25 cellular contexts compared by ENCODE assay signal in the genomic region with DNA sequence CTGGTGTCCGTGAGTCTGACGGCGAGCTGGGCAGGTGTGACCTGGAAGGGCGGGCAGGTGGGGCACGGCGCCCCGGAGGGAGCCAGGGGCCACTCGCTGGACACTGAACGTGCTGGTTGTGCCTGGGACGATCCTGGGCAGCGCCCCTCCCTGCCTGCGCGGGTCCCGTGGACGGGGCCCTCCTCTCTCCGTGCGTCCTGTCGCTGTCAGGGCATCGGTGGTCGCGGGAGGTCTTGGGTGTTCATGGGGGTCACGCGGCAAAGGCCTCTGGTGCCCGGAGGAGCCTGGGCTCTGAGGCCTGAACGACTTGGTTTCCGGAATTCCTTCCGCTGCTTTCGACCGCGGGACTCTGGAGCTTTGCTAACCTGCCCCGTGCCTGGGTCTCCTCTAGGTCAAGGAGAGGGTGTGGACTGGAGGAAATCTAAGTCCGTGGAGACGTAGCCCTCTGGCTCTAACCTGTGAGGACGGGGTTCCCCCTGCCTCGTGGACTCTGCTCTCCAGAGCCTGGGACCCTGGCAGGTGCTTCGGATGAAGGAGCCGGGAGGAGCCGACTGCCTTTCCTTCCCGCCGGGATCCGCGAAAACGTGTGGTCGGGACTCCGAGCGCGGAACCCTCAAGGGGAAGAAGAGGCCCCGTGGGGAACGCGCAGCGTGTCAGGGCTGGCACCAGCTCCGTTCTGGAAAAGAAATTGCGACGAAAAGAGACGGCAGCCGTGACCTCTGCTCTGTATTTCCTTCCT. TPM values are rescaled to one million over a fixed set of nuclear protein-coding genes. Genes with fewer than 3 reads are reported as not detected.
"Had no signal": no experiment of that assay in that cellular context is flagged by ENCODE, and none has a peak within 500 bp of the region (broad histone marks: within the 10 kb centered on the region; RNA-seq: fewer than 3 reads in every experiment).

No MANE protein-coding gene starts in this region.

- H3K4me1 ChIP-seq: ascending aorta, body of pancreas, SJSA1 had no signal

- ATAC-seq: activated CD8-positive, alpha-beta memory T cell treated with anti-CD3 and anti-CD28 coated beads, Interleukin-2, amount 10 ng/mL, durations not matched to agents 7 days and 5 days; body of pancreas; PC-3; T-helper 17 cell; WTC11 had no signal

- DNase-seq: activated CD4-positive, alpha-beta T cell treated with anti-CD3 and anti-CD28 coated beads, Interleukin-2, amount 10 ng/mL, durations not matched to agents 24 days and 14 days; activated CD4-positive, alpha-beta T cell treated with anti-CD3 and anti-CD28 coated beads, Interleukin-2, amount 50 U/mL, for 48 hours; activated CD4-positive, CD25-positive, alpha-beta regulatory T cell treated with anti-CD3 and anti-CD28 coated beads, Interleukin-2, amount 50 U/mL, for 72 hours; activated CD8-positive, alpha-beta memory T cell treated with anti-CD3 and anti-CD28 coated beads, Interleukin-2, amount 10 ng/mL, durations not matched to agents 7 days and 5 days; activated effector memory CD4-positive, alpha-beta T cell treated with Interleukin-2 at 50 U/mL for 16 hours; activated naive CD4-positive, alpha-beta T cell; activated T-cell treated with anti-CD3 and anti-CD28 coated beads, Interleukin-2, amount 50 U/mL, for 24 hours; body of pancreas; MG63; MV-4-11; NCI-H1092 treated with DMSO at 0.1 percent for 48 hours; NCI-H1417 treated with DMSO at 0.1 percent for 48 hours; NCI-H1694 treated with DMSO at 0.1 percent for 48 hours; NCI-H2029 treated with DMSO at 0.1 percent for 48 hours; NCI-H510A treated with DMSO at 0.1 percent for 48 hours; NCI-H69; PC-3; SHP77; T-helper 17 cell; T-helper 9 cell had no signal

- FAIRE-seq: RCC 7860 had no signal

- H3K27ac ChIP-seq: ascending aorta, body of pancreas, SJSA1 had no signal

- H3K9me3 ChIP-seq: ascending aorta, body of pancreas, MG63, SJSA1 had no signal

- H3K27me3 ChIP-seq: ascending aorta, body of pancreas, SJSA1 had no signal

- H3K36me3 ChIP-seq: ascending aorta, MG63, SJSA1 had no signal

- H3K4me3 ChIP-seq: ascending aorta, body of pancreas, MG63, SJSA1 had no signal

RNA-seq across cellular contexts. Expression of a gene that starts 14.7 kb away (rescaled TPM):
- total RNA-seq: activated CD4-positive, alpha-beta T cell treated with anti-CD3 and anti-CD28 coated beads, Interleukin-2, amount 10 ng/mL, durations not matched to agents 24 days and 14 days; activated CD8-positive, alpha-beta memory T cell treated with anti-CD3 and anti-CD28 coated beads, Interleukin-2, amount 10 ng/mL, durations not matched to agents 7 days and 5 days; activated T-helper 1 cell treated with anti-CD3 and anti-CD28 coated beads, Interleukin-12 subunit alpha, Interleukin-12 subunit beta, Interleukin-2, Interleukin-4 antibody, amounts not matched to agents 30 ng/mL and 10 ng/mL and 1 ng/mL, durations not matched to agents 14 hours and 24 hours and 36 hours; ascending aorta; PC-3; T-helper 17 cell had no signal
